23 cellular contexts compared by ENCODE assay signal in the genomic region with DNA sequence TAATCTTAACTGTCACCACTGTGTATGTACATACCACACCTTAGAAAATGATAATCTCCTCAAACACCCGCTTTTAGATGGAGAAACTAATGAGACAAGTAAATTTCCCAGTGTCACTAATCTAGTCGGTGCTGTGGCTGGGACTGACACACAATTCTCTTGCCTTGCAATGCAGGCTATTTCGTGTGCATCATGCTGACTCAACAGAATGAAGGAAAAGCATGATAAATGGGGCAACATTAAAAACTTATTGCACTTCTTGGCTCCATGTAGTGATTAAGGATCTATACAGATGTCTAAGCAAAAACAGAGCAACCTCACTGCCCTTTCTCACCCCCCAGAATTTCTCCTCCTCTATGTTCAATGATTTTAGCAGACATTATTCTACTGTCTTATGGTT.
DNase-seq lines count a peak whose midpoint lies in the region; ATAC-seq, FAIRE-seq and TF ChIP-seq lines count a peak whose summit lies in the region.
"Had no signal": no experiment of that assay in that cellular context is flagged by ENCODE, and none has a peak within 500 bp of the region (broad histone marks: within the 10 kb centered on the region; RNA-seq: fewer than 3 reads in every experiment).

No MANE protein-coding gene starts in this region.

- TF ChIP-seq CTCF in GM23338 (conservative IDR thresholded peaks at IDR 0.05; ENCODE audit: low read depth in 2 of 2) (no peak), K562 (IDR thresholded peaks at IDR 0.05 in 2 of 3, conservative IDR thresholded peaks at IDR 0.05 in 1 of 3; ENCODE audit: insufficient read depth in 2 of 3, low read depth in 1 of 3, low read length in 3 of 3) (no peak), nephron (IDR thresholded peaks at IDR 0.05; ENCODE audit: unreplicated experiment in 3 of 3) (no peak), esophagus muscularis mucosa (IDR thresholded peaks at IDR 0.05) (no peak)
- TF ChIP-seq CTCF in activated CD8-positive, alpha-beta T cell treated with anti-CD3 and anti-CD28 coated beads for 36 hours (IDR thresholded peaks at IDR 0.05), result no peak

- H3K27ac Mint-ChIP-seq in GM23338, result peak overlapping the region; percentile 24; the same call in 1 of the 2 replicates
- H3K27ac Mint-ChIP-seq in nephron, result peak overlapping the region in 2 of 3 experiments; percentile 45 to 52
- H3K27ac Mint-ChIP-seq in activated CD8-positive, alpha-beta T cell treated with anti-CD3 and anti-CD28 coated beads for 36 hours, result no peak overlapping the region
- H3K27ac Mint-ChIP-seq: CD14-positive monocyte; CD4-positive, alpha-beta T cell; CD8-positive, alpha-beta memory T cell; HFFc6 had no signal

- 0% methylated on average over 3 of the region's 3 CpGs for whole genome bisulfite sequencing in K562 (ENCODE audit: insufficient coverage, low coverage, missing lambda C conversion rate)
- WGBS in esophagus muscularis mucosa, result 86% methylated on average over 3 of the region's 3 CpGs

- TF ChIP-seq EP300 in K562 (IDR thresholded peaks at IDR 0.05; ENCODE audit: low read length) (no peak), esophagus muscularis mucosa (IDR thresholded peaks at IDR 0.05) (no peak)

- no TSS peak for BruUV-seq in K562 (replicated peaks; lab: Mats Ljungman, UMichigan)

- H3K36me3 Mint-ChIP-seq in GM23338 (ENCODE audit: low read depth), result no peaks in the 10 kb centered on the region
- H3K36me3 Mint-ChIP-seq in nephron (ENCODE audit: low read depth), result no peaks in the 10 kb centered on the region
- H3K36me3 Mint-ChIP-seq in activated CD8-positive, alpha-beta T cell treated with anti-CD3 and anti-CD28 coated beads for 36 hours (ENCODE audit: low read depth), result no peaks in the 10 kb centered on the region
- H3K36me3 Mint-ChIP-seq: CD14-positive monocyte; CD8-positive, alpha-beta memory T cell had no signal

- H3K4me3 Mint-ChIP-seq in GM23338 (no peak overlapping the region), nephron (no peak overlapping the region)
- no peak overlapping the region for H3K4me3 Mint-ChIP-seq in activated CD8-positive, alpha-beta T cell treated with anti-CD3 and anti-CD28 coated beads for 36 hours
- H3K4me3 Mint-ChIP-seq: CD14-positive monocyte; CD4-positive, alpha-beta T cell; CD8-positive, alpha-beta memory T cell; HFFc6 had no signal

- TF ChIP-seq RAD21 in K562 (CRISPR knock-in tag; conservative IDR thresholded peaks at IDR 0.05 in 1 of 2, IDR thresholded peaks at IDR 0.05 in 1 of 2), result no peak

- no peak for DNase-seq in GM23338 (ENCODE audit: low spot score)
- no peak for DNase-seq in K562 (ENCODE audit: extremely low read depth in 1 of 4, low spot score in 3 of 4)
- no peak for DNase-seq in esophagus muscularis mucosa (ENCODE audit: extremely low spot score)
- no peak for DNase-seq in activated CD8-positive, alpha-beta T cell treated with anti-CD3 and anti-CD28 coated beads for 36 hours
- DNase-seq in SKM-1 (lab: John Stamatoyannopoulos, UW; ENCODE audit: unreplicated experiment), result no peak
- DNase-seq: AML-193; BE2C; CD4-positive, alpha-beta T cell; CD8-positive, alpha-beta memory T cell; DMS 273 treated with DMSO at 0.1 percent for 48 hours; DMS79; EL; GDM1; GM23248; HFFc6 had no signal

- H2AFZ ChIP-seq in GM23338 (no peak overlapping the region), K562 (ENCODE audit: low read depth, low read length) (no peak overlapping the region)
- H2AFZ ChIP-seq: GM23248 had no signal

- H3K4me1 Mint-ChIP-seq in GM23338 (peaks cover 20% of the 10 kb centered on the region), nephron (peaks cover 23% of the 10 kb centered on the region)
- H3K4me1 Mint-ChIP-seq in activated CD8-positive, alpha-beta T cell treated with anti-CD3 and anti-CD28 coated beads for 36 hours (ENCODE audit: low read depth), result no peaks in the 10 kb centered on the region
- H3K4me1 Mint-ChIP-seq: CD14-positive monocyte; CD8-positive, alpha-beta memory T cell had no signal

- no peak for FAIRE-seq in K562 (lab: Jason Lieb, UNC)
- FAIRE-seq: D721Med, GM12878, GM19239, H54 had no signal

- H3K9me3 ChIP-seq in K562 (replicated peaks; ENCODE audit: control insufficient read depth, insufficient read depth, low read depth, low read length) (0 out of 2 replicates have a peak, but pooled peaks cover 1% of the 10 kb centered on the region), esophagus muscularis mucosa (no peaks in the 10 kb centered on the region)
- H3K9me3 ChIP-seq: BE2C; BLaER1 treated with 17β-estradiol and CSF1 and Interleukin-3, amounts not matched to agents 10 nM and 100 nM; HAP-1 had no signal

- H3K27me3 Mint-ChIP-seq in GM23338 (ENCODE audit: insufficient read depth, low read depth, poor library complexity), result peaks cover 1% of the 10 kb centered on the region
- H3K27me3 Mint-ChIP-seq in nephron (ENCODE audit: low read depth), result no peaks in the 10 kb centered on the region
- H3K27me3 Mint-ChIP-seq in activated CD8-positive, alpha-beta T cell treated with anti-CD3 and anti-CD28 coated beads for 36 hours, result no peaks in the 10 kb centered on the region
- H3K27me3 Mint-ChIP-seq: CD4-positive, alpha-beta T cell; CD8-positive, alpha-beta memory T cell had no signal

- H3K4me1 ChIP-seq in GM23338 (ENCODE audit: insufficient read depth) (0 out of 2 replicates have a peak, but pooled peaks cover 6% of the 10 kb centered on the region), K562 (replicated peaks in 1 of 2; ENCODE audit: control insufficient read depth in 2 of 2, insufficient read depth in 2 of 2, low read length in 2 of 2) (no peaks in the 10 kb centered on the region), esophagus muscularis mucosa (no peaks in the 10 kb centered on the region)
- H3K4me1 ChIP-seq: BE2C; BLaER1 treated with 17β-estradiol and CSF1 and Interleukin-3, amounts not matched to agents 10 nM and 100 nM; HAP-1 had no signal

- H3K4me3 ChIP-seq in GM23338, result no peak overlapping the region
- H3K4me3 ChIP-seq in K562, result no peak overlapping the region
- H3K4me3 ChIP-seq in esophagus muscularis mucosa, result no peak overlapping the region
- H3K4me3 ChIP-seq: BLaER1 treated with 17β-estradiol and CSF1 and Interleukin-3, amounts not matched to agents 10 nM and 100 nM; GM12878; GM23248; HAP-1 had no signal

- CTCF ChIA-PET in K562 (lab: Yijun Ruan, JAX; ENCODE audit: low intra/inter-chr PET ratio), result no interaction called here
- CTCF ChIA-PET in activated CD8-positive, alpha-beta T cell treated with anti-CD3 and anti-CD28 coated beads for 36 hours (lab: Charles Lee), result no interaction called here

- no peaks in the 10 kb centered on the region for H4K20me1 ChIP-seq in GM23338 (replicated peaks; ENCODE audit: insufficient read depth)
- no peaks in the 10 kb centered on the region for H4K20me1 ChIP-seq in K562 (replicated peaks; ENCODE audit: control insufficient read depth, insufficient read depth, low read length)
- H4K20me1 ChIP-seq: BLaER1 treated with 17β-estradiol and CSF1 and Interleukin-3, amounts not matched to agents 10 nM and 100 nM had no signal

- intact Hi-C loops in K562 (cut with micrococcal nuclease) (no loop called here), esophagus muscularis mucosa (cut with DNase I) (no loop called here)
- intact Hi-C loops in activated CD8-positive, alpha-beta T cell treated with anti-CD3 and anti-CD28 coated beads for 36 hours (cut with micrococcal nuclease), result no loop called here

- H3K9ac ChIP-seq in K562 (ENCODE audit: insufficient read depth in 1 of 2, low read depth in 2 of 2, low read length in 2 of 2), result no peak overlapping the region
- H3K9ac ChIP-seq: BLaER1 treated with 17β-estradiol and CSF1 and Interleukin-3, amounts not matched to agents 10 nM and 100 nM; GM23248 had no signal

- no peaks in the 10 kb centered on the region for H3F3A ChIP-seq in GM23338 (replicated peaks; ENCODE audit: low read depth)

- H3K9me2 ChIP-seq in GM23338 (ENCODE audit: insufficient read depth), result peaks cover 12% of the 10 kb centered on the region; the same call in 1 of the 2 replicates

- in situ Hi-C loops in K562 (cut with MboI), result loop anchor here (10.0 kb wide), 1 partner anchor 84 kb away; no protein-coding TSS in a partner anchor

- no peak overlapping the region for H3K27ac ChIP-seq in GM23338 (ENCODE audit: low read depth)
- H3K27ac ChIP-seq in K562 (ENCODE audit: extremely low read depth, low read depth, low read length), result no peak overlapping the region
- H3K27ac ChIP-seq in esophagus muscularis mucosa (replicated peaks in 1 of 4), result no peak overlapping the region
- H3K27ac ChIP-seq: BLaER1 treated with 17β-estradiol and CSF1 and Interleukin-3, amounts not matched to agents 10 nM and 100 nM; GM23248 had no signal

- H3K27me3 ChIP-seq in GM23338 (ENCODE audit: insufficient read depth) (no peaks in the 10 kb centered on the region), K562 (ENCODE audit: control insufficient read depth in 2 of 2, insufficient read depth in 2 of 2, low read length in 2 of 2) (no peaks in the 10 kb centered on the region), esophagus muscularis mucosa (no peaks in the 10 kb centered on the region)
- H3K27me3 ChIP-seq: BE2C; BLaER1 treated with 17β-estradiol and CSF1 and Interleukin-3, amounts not matched to agents 10 nM and 100 nM had no signal

- H3K4me2 ChIP-seq in GM23338 (no peak overlapping the region), K562 (ENCODE audit: insufficient read depth, low read length) (no peak overlapping the region)
- H3K4me2 ChIP-seq: BLaER1 treated with 17β-estradiol and CSF1 and Interleukin-3, amounts not matched to agents 10 nM and 100 nM had no signal

- H3K36me3 ChIP-seq in GM23338 (ENCODE audit: insufficient read depth), result no peaks in the 10 kb centered on the region
- H3K36me3 ChIP-seq in K562 (ENCODE audit: control insufficient read depth, insufficient read depth, low read length), result no peaks in the 10 kb centered on the region
- no peaks in the 10 kb centered on the region for H3K36me3 ChIP-seq in esophagus muscularis mucosa
- H3K36me3 ChIP-seq: BE2C; BLaER1 treated with 17β-estradiol and CSF1 and Interleukin-3, amounts not matched to agents 10 nM and 100 nM; HAP-1 had no signal

- H3K79me2 ChIP-seq in GM23338 (replicated peaks; ENCODE audit: insufficient read depth), result no peaks in the 10 kb centered on the region
- no peaks in the 10 kb centered on the region for H3K79me2 ChIP-seq in K562 (ENCODE audit: control insufficient read depth, insufficient read depth, low read length)

- TF ChIP-seq POLR2A in K562 (conservative IDR thresholded peaks at IDR 0.05) (no peak), esophagus muscularis mucosa (IDR thresholded peaks at IDR 0.05; ENCODE audit: low read depth) (no peak)

- POLR2A ChIA-PET in K562 (lab: Yijun Ruan, JAX), result no interaction called here
- POLR2A ChIA-PET in activated CD8-positive, alpha-beta T cell treated with anti-CD3 and anti-CD28 coated beads for 36 hours (lab: Charles Lee), result no interaction called here

- no peaks in the 10 kb centered on the region for H3K9me1 ChIP-seq in K562 (ENCODE audit: control insufficient read depth, insufficient read depth, low read length)

- no peak for ATAC-seq in GM23338
- ATAC-seq in K562, result no peak
- no peak for ATAC-seq in activated CD8-positive, alpha-beta T cell treated with anti-CD3 and anti-CD28 coated beads for 36 hours
- ATAC-seq: GM12878 had no signal

- H3K9me3 Mint-ChIP-seq in GM23338 (no peaks in the 10 kb centered on the region), nephron (no peaks in the 10 kb centered on the region)
- H3K9me3 Mint-ChIP-seq in activated CD8-positive, alpha-beta T cell treated with anti-CD3 and anti-CD28 coated beads for 36 hours, result peaks cover 2% of the 10 kb centered on the region

TF ChIP-seq in GM23338, 12 proteins besides CTCF, POLR2A, EP300 and RAD21 (continues in another document):
- no peak for TF ChIP-seq JUNB (IDR thresholded peaks at IDR 0.05; ENCODE audit: unreplicated experiment)
